Comparison of ENCODE assay signal across 1 cellular context in the genomic region with DNA sequence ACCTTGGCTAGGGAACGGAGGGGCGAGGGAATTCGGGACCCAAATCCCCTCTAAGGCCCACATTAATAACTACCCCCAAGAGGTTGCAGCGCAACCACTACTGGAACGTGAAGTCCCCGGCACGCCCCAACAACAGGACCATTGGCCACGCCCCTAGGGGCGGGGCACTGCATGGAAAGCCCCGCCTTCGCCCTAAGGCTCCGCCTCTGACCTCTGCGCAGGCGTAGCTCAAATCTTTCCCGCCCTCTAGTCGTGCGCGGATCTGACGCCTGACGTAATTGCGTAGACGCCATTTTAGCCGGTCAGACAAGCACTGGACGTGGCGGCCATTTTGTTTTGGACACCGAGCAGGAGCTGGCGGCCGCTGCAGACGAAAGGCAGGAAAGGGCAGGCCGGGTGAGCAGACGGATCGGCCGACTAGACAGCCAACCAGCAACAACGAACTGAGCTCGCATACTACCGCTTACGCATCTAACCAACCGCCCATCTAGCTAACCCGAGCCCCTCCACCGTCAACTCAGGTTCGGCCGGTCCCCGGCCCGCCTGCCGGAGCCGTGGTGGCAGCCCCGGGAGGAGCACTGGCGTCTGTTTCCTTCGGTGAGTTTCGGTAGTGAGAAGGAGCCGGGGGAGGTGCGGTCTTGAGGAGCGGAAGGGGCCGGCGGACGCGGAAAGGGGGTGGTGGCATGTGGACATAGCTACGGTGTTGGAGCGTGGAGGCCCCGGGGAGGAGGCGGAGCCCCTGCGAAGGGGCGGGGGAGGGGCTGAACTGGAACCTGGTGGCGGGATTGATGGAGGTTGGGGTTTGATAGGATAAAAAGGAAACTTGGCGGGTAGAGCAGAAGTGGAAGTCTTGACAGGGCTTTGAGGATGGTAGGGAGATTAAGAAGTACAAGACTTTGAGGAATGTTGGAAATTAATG.
TF ChIP-seq lines count a peak whose summit lies in the region.

A gene with protein sequence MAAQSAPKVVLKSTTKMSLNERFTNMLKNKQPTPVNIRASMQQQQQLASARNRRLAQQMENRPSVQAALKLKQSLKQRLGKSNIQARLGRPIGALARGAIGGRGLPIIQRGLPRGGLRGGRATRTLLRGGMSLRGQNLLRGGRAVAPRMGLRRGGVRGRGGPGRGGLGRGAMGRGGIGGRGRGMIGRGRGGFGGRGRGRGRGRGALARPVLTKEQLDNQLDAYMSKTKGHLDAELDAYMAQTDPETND (plus strand): TSS at position 320 of the 919 bp plus-strand sequence. CDS start 2,523 bp downstream, outside the sequence.

TF ChIP-seq in liver, 16 proteins besides CTCF, POLR2A, EP300 and RAD21 (continued from another document):
- TF ChIP-seq, protein P1, sequence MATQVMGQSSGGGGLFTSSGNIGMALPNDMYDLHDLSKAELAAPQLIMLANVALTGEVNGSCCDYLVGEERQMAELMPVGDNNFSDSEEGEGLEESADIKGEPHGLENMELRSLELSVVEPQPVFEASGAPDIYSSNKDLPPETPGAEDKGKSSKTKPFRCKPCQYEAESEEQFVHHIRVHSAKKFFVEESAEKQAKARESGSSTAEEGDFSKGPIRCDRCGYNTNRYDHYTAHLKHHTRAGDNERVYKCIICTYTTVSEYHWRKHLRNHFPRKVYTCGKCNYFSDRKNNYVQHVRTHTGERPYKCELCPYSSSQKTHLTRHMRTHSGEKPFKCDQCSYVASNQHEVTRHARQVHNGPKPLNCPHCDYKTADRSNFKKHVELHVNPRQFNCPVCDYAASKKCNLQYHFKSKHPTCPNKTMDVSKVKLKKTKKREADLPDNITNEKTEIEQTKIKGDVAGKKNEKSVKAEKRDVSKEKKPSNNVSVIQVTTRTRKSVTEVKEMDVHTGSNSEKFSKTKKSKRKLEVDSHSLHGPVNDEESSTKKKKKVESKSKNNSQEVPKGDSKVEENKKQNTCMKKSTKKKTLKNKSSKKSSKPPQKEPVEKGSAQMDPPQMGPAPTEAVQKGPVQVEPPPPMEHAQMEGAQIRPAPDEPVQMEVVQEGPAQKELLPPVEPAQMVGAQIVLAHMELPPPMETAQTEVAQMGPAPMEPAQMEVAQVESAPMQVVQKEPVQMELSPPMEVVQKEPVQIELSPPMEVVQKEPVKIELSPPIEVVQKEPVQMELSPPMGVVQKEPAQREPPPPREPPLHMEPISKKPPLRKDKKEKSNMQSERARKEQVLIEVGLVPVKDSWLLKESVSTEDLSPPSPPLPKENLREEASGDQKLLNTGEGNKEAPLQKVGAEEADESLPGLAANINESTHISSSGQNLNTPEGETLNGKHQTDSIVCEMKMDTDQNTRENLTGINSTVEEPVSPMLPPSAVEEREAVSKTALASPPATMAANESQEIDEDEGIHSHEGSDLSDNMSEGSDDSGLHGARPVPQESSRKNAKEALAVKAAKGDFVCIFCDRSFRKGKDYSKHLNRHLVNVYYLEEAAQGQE (IDR thresholded peaks at IDR 0.05), result peak; percentile 87
- peak; percentile 38 for TF ChIP-seq FOXA2 (IDR thresholded peaks at IDR 0.05)
- peak; percentile 36 for TF ChIP-seq NR2F2 (IDR thresholded peaks at IDR 0.05)
- TF ChIP-seq ATF3 (IDR thresholded peaks at IDR 0.05), result peak; percentile 79
- TF ChIP-seq TAF1 (conservative IDR thresholded peaks at IDR 0.05), result peak; percentile 60
- TF ChIP-seq FOXA1 (IDR thresholded peaks at IDR 0.05), result peak; percentile 49
- TF ChIP-seq HNF4A (conservative IDR thresholded peaks at IDR 0.05), result peak; percentile 7 to 16
